Comparison of ENCODE assay signal across 7 cellular contexts in genomic region chr9:77442436-77442835, GRCh38.
"Had no signal": no experiment of that assay in that cellular context is flagged by ENCODE, and none has a peak within 500 bp of the region (broad histone marks: within the 10 kb centered on the region; RNA-seq: fewer than 3 reads in every experiment).

No MANE protein-coding gene starts in this region.

- H3K27ac Mint-ChIP-seq: GM23338, HFFc6 had no signal

- H3K9me3 Mint-ChIP-seq: HFFc6 had no signal

- DNase-seq: GM23248, GOT3, H7, H9, HCEC 1CT, HFFc6 had no signal

- H3K4me3 Mint-ChIP-seq: GM23338, H9, HFFc6 had no signal
